ENCODE assay signal across 14 cellular contexts in genomic region chr6:53578371-53578770, GRCh38. TPM values are rescaled to one million over a fixed set of nuclear protein-coding genes. Genes with fewer than 3 reads are reported as not detected.
DNase-seq lines count a peak whose midpoint lies in the region; ATAC-seq, FAIRE-seq and TF ChIP-seq lines count a peak whose summit lies in the region.
"Had no signal": no experiment of that assay in that cellular context is flagged by ENCODE, and none has a peak within 500 bp of the region (broad histone marks: within the 10 kb centered on the region; RNA-seq: fewer than 3 reads in every experiment).

No MANE protein-coding gene starts in this region.

- no peak overlapping the region for H3K9ac ChIP-seq in K562 (ENCODE audit: insufficient read depth in 1 of 2, low read depth in 2 of 2, low read length in 2 of 2)
- H3K9ac ChIP-seq in mesendoderm (ENCODE audit: low read length) = no peak overlapping the region

- 5% methylated on average over 7 of the region's 7 CpGs for WGBS in K562 (ENCODE audit: insufficient coverage, low coverage, missing lambda C conversion rate)
- no CpG with 5 or more reads among the region's 7 CpGs for WGBS in mesendoderm (ENCODE audit: extremely low coverage, insufficient coverage, low lambda C conversion rate)

- no peaks in the 10 kb centered on the region for H3K79me2 ChIP-seq in K562 (ENCODE audit: control insufficient read depth, insufficient read depth, low read length)
- H3K79me2 ChIP-seq in mesendoderm (ENCODE audit: control insufficient read depth, insufficient read depth, low read length) = no peaks in the 10 kb centered on the region

- no peak overlapping the region for H3K18ac ChIP-seq in mesendoderm (ENCODE audit: low read length)

- TF ChIP-seq RAD21 in K562 (CRISPR knock-in tag; conservative IDR thresholded peaks at IDR 0.05 in 1 of 2, IDR thresholded peaks at IDR 0.05 in 1 of 2) = no peak

- no peaks in the 10 kb centered on the region for H3K9me1 ChIP-seq in K562 (ENCODE audit: control insufficient read depth, insufficient read depth, low read length)

- H2BK5ac ChIP-seq in mesendoderm (ENCODE audit: low read length) = no peak overlapping the region

- TF ChIP-seq CTCF in K562 (IDR thresholded peaks at IDR 0.05 in 2 of 3, conservative IDR thresholded peaks at IDR 0.05 in 1 of 3; ENCODE audit: insufficient read depth in 2 of 3, low read depth in 1 of 3, low read length in 3 of 3) (no peak), breast epithelium (IDR thresholded peaks at IDR 0.05) (no peak)

- FAIRE-seq in G401.6 (lab: Jason Lieb, UNC) (peak; percentile 67), K562 (lab: Jason Lieb, UNC) (no peak)
- FAIRE-seq: GM12878 had no signal

- no peak overlapping the region for H4K5ac ChIP-seq in mesendoderm (ENCODE audit: low read length)

- no peak for ATAC-seq in K562
- ATAC-seq: GM12878, GM23338 had no signal

- H3K4me2 ChIP-seq in K562 (ENCODE audit: insufficient read depth, low read length) (no peak overlapping the region), mesendoderm (ENCODE audit: low read length) (no peak overlapping the region)
- H3K4me2 ChIP-seq: GM23338 had no signal

- H2AK5ac ChIP-seq in mesendoderm (ENCODE audit: low read length) = no peak overlapping the region

- H2AFZ ChIP-seq in K562 (ENCODE audit: low read depth, low read length) = no peak overlapping the region
- H2AFZ ChIP-seq: GM23338 had no signal

- no peaks in the 10 kb centered on the region; a peak in 1 of 5 replicates for H3K27me3 ChIP-seq in K562 (ENCODE audit: control insufficient read depth in 2 of 2, insufficient read depth in 2 of 2, low read length in 2 of 2)
- H3K27me3 ChIP-seq in mesendoderm (ENCODE audit: insufficient read depth, low read length, poor library complexity) = no peaks in the 10 kb centered on the region
- no peaks in the 10 kb centered on the region for H3K27me3 ChIP-seq in breast epithelium

- no peak overlapping the region for H3K23ac ChIP-seq in mesendoderm (ENCODE audit: low read length)

- no peaks in the 10 kb centered on the region for H3K79me1 ChIP-seq in mesendoderm (ENCODE audit: low read length)

- intact Hi-C loops in K562 (cut with micrococcal nuclease) = no loop called here
- intact Hi-C loops in breast epithelium (cut with DNase I; ENCODE audit: low total_unique reads) = no loop called here

- no peaks in the 10 kb centered on the region for H3K9me3 ChIP-seq in K562 (replicated peaks; ENCODE audit: control insufficient read depth, insufficient read depth, low read depth, low read length)
- no peaks in the 10 kb centered on the region for H3K9me3 ChIP-seq in breast epithelium

- BruUV-seq in K562 (replicated peaks; lab: Mats Ljungman, UMichigan) = no TSS peak

- in situ Hi-C loops in K562 (cut with MboI) = no loop called here

- no peak overlapping the region for H4K8ac ChIP-seq in mesendoderm (ENCODE audit: low read depth, low read length)

- no peaks in the 10 kb centered on the region for H4K20me1 ChIP-seq in K562 (replicated peaks; ENCODE audit: control insufficient read depth, insufficient read depth, low read length)

- CTCF ChIA-PET in K562 (lab: Yijun Ruan, JAX; ENCODE audit: low intra/inter-chr PET ratio) = no interaction called here

- no peak overlapping the region for H3K27ac ChIP-seq in K562 (ENCODE audit: extremely low read depth, low read depth, low read length)
- H3K27ac ChIP-seq in mesendoderm (ENCODE audit: low read depth, low read length) = no peak overlapping the region
- H3K27ac ChIP-seq in breast epithelium = no peak overlapping the region

- H2BK15ac ChIP-seq in mesendoderm (replicated peaks; ENCODE audit: low read depth) = no peak overlapping the region

- H3K56ac ChIP-seq in mesendoderm (ENCODE audit: low read length) = no peak overlapping the region

- peak; percentile 72 for DNase-seq in NCI-H748 (lab: John Stamatoyannopoulos, UW; ENCODE audit: unreplicated experiment)
- peak in 1 of 4 experiments; percentile 8 for DNase-seq in K562 (ENCODE audit: extremely low read depth in 1 of 4, low spot score in 3 of 4)
- DNase-seq in mesendoderm = peak; percentile 5
- DNase-seq in HPDE6-E6E7 (ENCODE audit: extremely low spot score) = no peak
- no peak for DNase-seq in NCI-H146 (lab: John Stamatoyannopoulos, UW)
- DNase-seq in breast epithelium (ENCODE audit: low spot score in 2 of 2) = no peak
- DNase-seq: C1 segment of cervical spinal cord; Calu3; CD4-positive, alpha-beta T cell; DMS 273 treated with DMSO at 0.1 percent for 48 hours; H9 had no signal

- no peak overlapping the region for H2BK120ac ChIP-seq in mesendoderm (ENCODE audit: low read depth, low read length)

- H3K4me1 ChIP-seq in K562 (replicated peaks in 1 of 2; ENCODE audit: control insufficient read depth in 2 of 2, insufficient read depth in 2 of 2, low read length in 2 of 2) = peaks cover 0 to 2% of the 10 kb centered on the region in 2 experiments; a peak in 2 of 5 replicates
- H3K4me1 ChIP-seq in mesendoderm (ENCODE audit: control insufficient read depth, low read depth, low read length) = no peaks in the 10 kb centered on the region
- no peaks in the 10 kb centered on the region for H3K4me1 ChIP-seq in breast epithelium

- POLR2A ChIA-PET in K562 (lab: Yijun Ruan, JAX) = no interaction called here

- no peak for TF ChIP-seq EP300 in K562 (IDR thresholded peaks at IDR 0.05; ENCODE audit: low read length)

- no peak for TF ChIP-seq POLR2A in K562 (conservative IDR thresholded peaks at IDR 0.05)
- TF ChIP-seq POLR2A in breast epithelium (IDR thresholded peaks at IDR 0.05) = no peak

- no peak overlapping the region for H3K4me3 ChIP-seq in K562
- H3K4me3 ChIP-seq in mesendoderm (ENCODE audit: low read length) = no peak overlapping the region
- no peak overlapping the region for H3K4me3 ChIP-seq in breast epithelium
- H3K4me3 ChIP-seq: GM12878, GM23338 had no signal

- no peaks in the 10 kb centered on the region for H3K36me3 ChIP-seq in K562 (ENCODE audit: control insufficient read depth, insufficient read depth, low read length)
- no peaks in the 10 kb centered on the region for H3K36me3 ChIP-seq in mesendoderm (ENCODE audit: control insufficient read depth, insufficient read depth, low read length)
- H3K36me3 ChIP-seq in breast epithelium = no peaks in the 10 kb centered on the region

- H3K4ac ChIP-seq in mesendoderm (ENCODE audit: low read depth, low read length) = no peak overlapping the region

TF ChIP-seq in K562, 482 proteins besides CTCF, POLR2A, EP300 and RAD21 (continues in another document):
- TF ChIP-seq ZNF311 (CRISPR knock-in tag; IDR thresholded peaks at IDR 0.05) (no peak), PHF20 (IDR thresholded peaks at IDR 0.05; ENCODE audit: partially characterized antibody) (no peak), TOE1 (IDR thresholded peaks at IDR 0.05; ENCODE audit: borderline replicate concordance) (no peak), TOE1 (CRISPR knock-in tag; IDR thresholded peaks at IDR 0.05; ENCODE audit: borderline replicate concordance, low read depth) (no peak), RFX1 (IDR thresholded peaks at IDR 0.05) (peak; percentile 41; the same call in 1 of the 2 replicates), BRCA1 (IDR thresholded peaks at IDR 0.05) (no peak), BRCA1 (CRISPR knock-in tag; IDR thresholded peaks at IDR 0.05) (no peak), TBL1XR1 (IDR thresholded peaks at IDR 0.05; ENCODE audit: low read length in 2 of 2) (no peak)
- TF ChIP-seq, protein P1, sequence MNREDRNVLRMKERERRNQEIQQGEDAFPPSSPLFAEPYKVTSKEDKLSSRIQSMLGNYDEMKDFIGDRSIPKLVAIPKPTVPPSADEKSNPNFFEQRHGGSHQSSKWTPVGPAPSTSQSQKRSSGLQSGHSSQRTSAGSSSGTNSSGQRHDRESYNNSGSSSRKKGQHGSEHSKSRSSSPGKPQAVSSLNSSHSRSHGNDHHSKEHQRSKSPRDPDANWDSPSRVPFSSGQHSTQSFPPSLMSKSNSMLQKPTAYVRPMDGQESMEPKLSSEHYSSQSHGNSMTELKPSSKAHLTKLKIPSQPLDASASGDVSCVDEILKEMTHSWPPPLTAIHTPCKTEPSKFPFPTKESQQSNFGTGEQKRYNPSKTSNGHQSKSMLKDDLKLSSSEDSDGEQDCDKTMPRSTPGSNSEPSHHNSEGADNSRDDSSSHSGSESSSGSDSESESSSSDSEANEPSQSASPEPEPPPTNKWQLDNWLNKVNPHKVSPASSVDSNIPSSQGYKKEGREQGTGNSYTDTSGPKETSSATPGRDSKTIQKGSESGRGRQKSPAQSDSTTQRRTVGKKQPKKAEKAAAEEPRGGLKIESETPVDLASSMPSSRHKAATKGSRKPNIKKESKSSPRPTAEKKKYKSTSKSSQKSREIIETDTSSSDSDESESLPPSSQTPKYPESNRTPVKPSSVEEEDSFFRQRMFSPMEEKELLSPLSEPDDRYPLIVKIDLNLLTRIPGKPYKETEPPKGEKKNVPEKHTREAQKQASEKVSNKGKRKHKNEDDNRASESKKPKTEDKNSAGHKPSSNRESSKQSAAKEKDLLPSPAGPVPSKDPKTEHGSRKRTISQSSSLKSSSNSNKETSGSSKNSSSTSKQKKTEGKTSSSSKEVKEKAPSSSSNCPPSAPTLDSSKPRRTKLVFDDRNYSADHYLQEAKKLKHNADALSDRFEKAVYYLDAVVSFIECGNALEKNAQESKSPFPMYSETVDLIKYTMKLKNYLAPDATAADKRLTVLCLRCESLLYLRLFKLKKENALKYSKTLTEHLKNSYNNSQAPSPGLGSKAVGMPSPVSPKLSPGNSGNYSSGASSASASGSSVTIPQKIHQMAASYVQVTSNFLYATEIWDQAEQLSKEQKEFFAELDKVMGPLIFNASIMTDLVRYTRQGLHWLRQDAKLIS (CRISPR knock-in tag; IDR thresholded peaks at IDR 0.05) = no peak

RNA-seq across cellular contexts. Expression of gene GCLC, which starts 33.5 kb away (rescaled TPM):
- total RNA-seq in K562 (2011; cell fraction: chromatin; rRNA removed; ENCODE audit: low replicate concordance) = 8.9 and 27.4 TPM in 2 replicates
- total RNA-seq in K562 (2011; cell fraction: nucleolus; rRNA removed) = 6.2 and 7.4 TPM in 2 replicates
- 9.5 and 22.1 TPM in 2 replicates for total RNA-seq in K562 (2011; cell fraction: nucleoplasm; rRNA removed)
- 7.0 and 9.3 TPM in 2 replicates for total RNA-seq in K562 (2014; rRNA removed)
- total RNA-seq in K562 (2014; rRNA removed; fragmentation: Illumina TruSeq; extraction: Trizol) = 13.3 and 13.8 TPM in 2 replicates
- total RNA-seq in K562 (2015; rRNA removed; fragmentation: Illumina TruSeq; extraction: Trizol) = 11.5 and 12.1 TPM in 2 replicates
- total RNA-seq in K562 (2021) = 13.9 and 15.1 TPM in 2 replicates
- 9.1 and 9.4 TPM in 2 replicates for polyA plus RNA-seq in K562 (2011; rRNA removed)
- polyA plus RNA-seq in K562 (2011; cell fraction: cytosol; rRNA removed) = 3.2 and 6.5 TPM in 2 replicates
- polyA plus RNA-seq in K562 (2011; cell fraction: nucleus; rRNA removed) = 8.8 and 15.1 TPM in 2 replicates
- polyA plus RNA-seq in K562 (2012) = 8.9 and 14.6 TPM in 2 replicates
- 13.5 and 20.0 TPM in 2 replicates for polyA plus RNA-seq in K562 (2014; fragmentation: Illumina TruSeq; extraction: Trizol)
- 1 to 10 TPM; 3.9 to 5.1 TPM for polyA plus RNA-seq in K562 (2014; fragmentation: Nextera tagmentation; extraction: Ambion mirVana)
- polyA plus RNA-seq in K562 (2014; rRNA removed) = 4.8 and 9.4 TPM in 2 replicates
- polyA minus RNA-seq in K562 (2011; rRNA and poly(A)+ RNA removed) = 20.4 and 25.0 TPM in 2 replicates
- polyA minus RNA-seq in K562 (2011; cell fraction: cytosol; rRNA and poly(A)+ RNA removed) = 5.5 and 13.0 TPM in 2 replicates
- 5.1 and 13.1 TPM in 2 replicates for polyA minus RNA-seq in K562 (2011; cell fraction: nucleus; rRNA and poly(A)+ RNA removed)
- 30.6 TPM for polyA plus RNA-seq in mesendoderm (2013, experiment 1 of 2)
- polyA plus RNA-seq in mesendoderm (2013, experiment 2 of 2) = 30.7 TPM
- 10 to 100 TPM; 33.8 to 50.6 (median 39.0) TPM for total RNA-seq in breast epithelium

Comparison
In these comparisons a context has a peak if more than half of its experiments do, and no peak if none do; other contexts are left out.
1. DNase-seq: peak in NCI-H748 (single experiment) and mesendoderm (single experiment); none in HPDE6-E6E7 (single experiment), NCI-H146 (single experiment) and breast epithelium (0 of 2).